In the genomic region with DNA sequence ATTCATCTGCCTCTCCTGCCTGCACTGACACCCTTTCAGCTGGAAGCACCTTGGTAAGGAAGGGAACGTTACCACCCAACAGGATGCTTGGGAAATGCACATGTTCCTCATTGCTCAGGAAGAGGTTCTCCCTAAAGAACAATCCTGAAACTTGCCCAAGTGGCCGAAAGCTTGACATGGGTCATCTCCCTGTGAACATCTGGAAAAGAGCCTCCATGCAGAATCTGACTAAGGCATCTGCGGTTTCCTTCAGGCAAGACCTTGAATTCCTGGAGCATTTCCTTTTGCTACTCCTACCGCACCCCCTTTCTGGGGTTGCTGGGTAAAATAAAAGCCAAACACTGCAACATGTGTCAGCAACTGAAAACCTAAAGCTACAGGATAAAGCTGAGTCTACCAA, we compare ENCODE assay signal across 16 cellular contexts.
DNase-seq lines count a peak whose midpoint lies in the region; ATAC-seq and TF ChIP-seq lines count a peak whose summit lies in the region.
"Had no signal": no experiment of that assay in that cellular context is flagged by ENCODE, and none has a peak within 500 bp of the region (broad histone marks: within the 10 kb centered on the region; RNA-seq: fewer than 3 reads in every experiment).

No MANE protein-coding gene starts in this region.

- no peaks in the 10 kb centered on the region for H3K36me3 ChIP-seq in heart left ventricle
- H3K36me3 ChIP-seq in IMR-90 (ENCODE audit: control insufficient read depth, insufficient read depth, low read length), result no peaks in the 10 kb centered on the region
- no peaks in the 10 kb centered on the region for H3K36me3 ChIP-seq in mucosa of descending colon (ENCODE audit: low read depth)
- H3K36me3 ChIP-seq: SJCRH30, transverse colon had no signal

- CTCF ChIA-PET in IMR-90 (lab: Yijun Ruan, JAX), result no interaction called here
- CTCF ChIA-PET in activated CD4-positive, alpha-beta T cell treated with anti-CD3 and anti-CD28 coated beads for 36 hours (lab: Charles Lee), result interaction anchor here (0.8 to 1.0 kb wide), 2 partner anchors 55 to 160 kb away, joined by 3 read pairs; no protein-coding TSS in a partner anchor

- no peak overlapping the region for H4K91ac ChIP-seq in IMR-90 (ENCODE audit: insufficient read depth, low read depth, low read length)

- H4K20me1 ChIP-seq in IMR-90 (ENCODE audit: insufficient read depth, low read length), result no peaks in the 10 kb centered on the region

- no peak overlapping the region for H2BK5ac ChIP-seq in IMR-90 (ENCODE audit: low read depth, low read length, poor library complexity, severe bottlenecking)

- H3K9ac ChIP-seq in IMR-90 (ENCODE audit: low read depth, low read length), result no peak overlapping the region

- in situ Hi-C loops in IMR-90 (cut with MboI; ENCODE audit: low sequenced_read_pairs), result no loop called here

- H3K18ac ChIP-seq in IMR-90 (ENCODE audit: low read depth, low read length), result no peak overlapping the region

- H3K9me1 ChIP-seq in IMR-90 (ENCODE audit: insufficient read depth, low read length), result no peaks in the 10 kb centered on the region

- peak overlapping the region; percentile 26 for H2AFZ ChIP-seq in IMR-90 (replicated peaks; ENCODE audit: low read length, poor library complexity)

- POLR2A ChIA-PET in IMR-90 (lab: Charles Lee; ENCODE audit: unreplicated experiment), result no interaction called here
- POLR2A ChIA-PET in activated CD4-positive, alpha-beta T cell treated with anti-CD3 and anti-CD28 coated beads for 36 hours (lab: Charles Lee), result no interaction called here

- no peak overlapping the region for H3K4me2 ChIP-seq in IMR-90 (ENCODE audit: low read depth, low read length)

- dilution Hi-C loops in IMR-90 (cut with HindIII; ENCODE audit: low sequenced_read_pairs, unreplicated experiment), result no loop called here

- ATAC-seq in heart left ventricle, result peak in 3 of 4 donors; percentile 51 to 89 (median 65)
- no peak for ATAC-seq in IMR-90 (ENCODE audit: low read depth)
- no peak for ATAC-seq in activated CD4-positive, alpha-beta T cell treated with anti-CD3 and anti-CD28 coated beads for 36 hours
- no peak for ATAC-seq in mucosa of descending colon
- ATAC-seq: GM12878; left colon; stimulated activated effector memory CD8-positive, alpha-beta T cell treated with anti-CD3 and anti-CD28 coated beads, Interleukin-12 subunit alpha, Interleukin-12 subunit beta, amount 100 ng/mL, for 72 hours had no signal

- peak overlapping the region; percentile 69; the same call in 1 of the 2 replicates for H2AK5ac ChIP-seq in IMR-90 (ENCODE audit: low read depth, low read length)

- H3K9me3 ChIP-seq in heart left ventricle (peaks cover 0 to 3% (median 0%) of the 10 kb centered on the region in 12 donors), IMR-90 (ENCODE audit: control insufficient read depth, insufficient read depth, low read length) (no peaks in the 10 kb centered on the region), mucosa of descending colon (no peaks in the 10 kb centered on the region)
- H3K9me3 ChIP-seq: SJCRH30, transverse colon had no signal

- no peak overlapping the region for H2AK9ac ChIP-seq in IMR-90 (replicated peaks; ENCODE audit: low read depth, low read length, poor library complexity)

- H3K4me3 ChIP-seq in heart left ventricle (no peak overlapping the region), IMR-90 (ENCODE audit: insufficient read depth, low read depth, low read length) (no peak overlapping the region), epithelial cell of esophagus (ENCODE audit: low read length) (no peak overlapping the region), coronary artery (no peak overlapping the region), mucosa of descending colon (no peak overlapping the region)
- H3K4me3 ChIP-seq: GM12878, SJCRH30, transverse colon had no signal

- H3K79me1 ChIP-seq in IMR-90 (ENCODE audit: low read depth in 1 of 2, low read length in 2 of 2), result no peaks in the 10 kb centered on the region

- no peaks in the 10 kb centered on the region for H3K9me3 Mint-ChIP-seq in activated CD4-positive, alpha-beta T cell treated with anti-CD3 and anti-CD28 coated beads for 36 hours (ENCODE audit: low read depth)
- H3K9me3 Mint-ChIP-seq: stimulated activated effector memory CD8-positive, alpha-beta T cell treated with anti-CD3 and anti-CD28 coated beads, Interleukin-12 subunit alpha, Interleukin-12 subunit beta, amount 100 ng/mL, for 72 hours had no signal

- H3K4me3 Mint-ChIP-seq in activated CD4-positive, alpha-beta T cell treated with anti-CD3 and anti-CD28 coated beads for 36 hours, result no peak overlapping the region
- H3K4me3 Mint-ChIP-seq: stimulated activated effector memory CD8-positive, alpha-beta T cell treated with anti-CD3 and anti-CD28 coated beads, Interleukin-12 subunit alpha, Interleukin-12 subunit beta, amount 100 ng/mL, for 72 hours had no signal

- H3K27me3 ChIP-seq in heart left ventricle (no peaks in the 10 kb centered on the region), IMR-90 (ENCODE audit: control insufficient read depth, insufficient read depth, low read length) (peaks cover 13% of the 10 kb centered on the region)
- H3K27me3 ChIP-seq: SJCRH30, transverse colon had no signal

- no TSS peak for BruUV-seq in IMR-90 (replicated peaks; lab: Mats Ljungman, UMichigan)

- no peaks in the 10 kb centered on the region for H3K36me3 Mint-ChIP-seq in activated CD4-positive, alpha-beta T cell treated with anti-CD3 and anti-CD28 coated beads for 36 hours (ENCODE audit: low read depth)
- H3K36me3 Mint-ChIP-seq: stimulated activated effector memory CD8-positive, alpha-beta T cell treated with anti-CD3 and anti-CD28 coated beads, Interleukin-12 subunit alpha, Interleukin-12 subunit beta, amount 100 ng/mL, for 72 hours had no signal

- H2BK20ac ChIP-seq in IMR-90 (ENCODE audit: low read depth, low read length), result no peak overlapping the region

- no peak overlapping the region for H3K27ac Mint-ChIP-seq in activated CD4-positive, alpha-beta T cell treated with anti-CD3 and anti-CD28 coated beads for 36 hours
- H3K27ac Mint-ChIP-seq: stimulated activated effector memory CD8-positive, alpha-beta T cell treated with anti-CD3 and anti-CD28 coated beads, Interleukin-12 subunit alpha, Interleukin-12 subunit beta, amount 100 ng/mL, for 72 hours had no signal

- H3K27ac ChIP-seq in heart left ventricle (peak overlapping the region in 9 of 12 donors; percentile 13 to 69 (median 48)), IMR-90 (ENCODE audit: insufficient read depth, low read length) (no peak overlapping the region), coronary artery (no peak overlapping the region)
- H3K27ac ChIP-seq: SJCRH30, transverse colon had no signal

- H3K23ac ChIP-seq in IMR-90 (ENCODE audit: low read depth, low read length), result no peak overlapping the region

- no peak overlapping the region; a peak in 1 of 4 replicates for H4K8ac ChIP-seq in IMR-90 (ENCODE audit: low read depth in 2 of 2, low read length in 2 of 2)

- DNase-seq in heart left ventricle (peak in 2 of 5 donors; percentile 31 to 34), cardiac septum (ENCODE audit: low spot score) (no peak), IMR-90 (peak; percentile 52), epithelial cell of esophagus (ENCODE audit: low read depth) (peak; percentile 16), stromal cell of bone marrow (ENCODE audit: low read depth) (peak; percentile 18), coronary artery (ENCODE audit: low spot score) (no peak), mucosa of descending colon (no peak)
- DNase-seq in activated CD4-positive, alpha-beta T cell treated with anti-CD3 and anti-CD28 coated beads for 36 hours, result no peak
- DNase-seq: activated naive CD4-positive, alpha-beta T cell treated with Interleukin-2 at 50 U/mL for 16 hours; left colon; NCI-H2081; NCI-H526; SJCRH30; transverse colon had no signal

- peak overlapping the region; percentile 32; the same call in 1 of the 2 replicates for H3K4ac ChIP-seq in IMR-90 (ENCODE audit: low read depth, low read length)

- TF ChIP-seq POLR2A in heart left ventricle (IDR thresholded peaks at IDR 0.05) (no peak), IMR-90 (IDR thresholded peaks at IDR 0.05; ENCODE audit: low read depth, low read length) (no peak)

- peak overlapping the region; percentile 21; the same call in 1 of the 2 replicates for H2BK120ac ChIP-seq in IMR-90 (ENCODE audit: low read depth, low read length)

- TF ChIP-seq CTCF in heart left ventricle (IDR thresholded peaks at IDR 0.05) (no peak), IMR-90 (conservative IDR thresholded peaks at IDR 0.05; ENCODE audit: low read depth, low read length) (no peak), epithelial cell of esophagus (IDR thresholded peaks at IDR 0.05; ENCODE audit: insufficient read depth, low read depth, low read length, missing control alignments) (no peak), coronary artery (IDR thresholded peaks at IDR 0.05) (no peak), mucosa of descending colon (IDR thresholded peaks at IDR 0.05) (no peak)

- no peak for TF ChIP-seq RAD21 in IMR-90 (IDR thresholded peaks at IDR 0.05; ENCODE audit: low read length)

- no peak overlapping the region for H4K5ac ChIP-seq in IMR-90 (ENCODE audit: low read depth, low read length)

- H3K4me1 ChIP-seq in heart left ventricle (peaks cover 0 to 15% (median 0%) of the 10 kb centered on the region in 12 donors), IMR-90 (ENCODE audit: control insufficient read depth, insufficient read depth, low read length) (no peaks in the 10 kb centered on the region; the same call in 1 of the 2 replicates), mucosa of descending colon (ENCODE audit: low read depth) (no peaks in the 10 kb centered on the region)
- H3K4me1 ChIP-seq: SJCRH30, transverse colon had no signal

- intact Hi-C loops in heart left ventricle (cut with DNase I) (loop anchor here in 3 of 10 donors (5.0 to 10.0 kb wide), 3 partner anchors 40 to 285 kb away; no protein-coding TSS in a partner anchor), cardiac septum (cut with DNase I) (no loop called here), IMR-90 (cut with micrococcal nuclease) (no loop called here), mucosa of descending colon (cut with DNase I, micrococcal nuclease) (no loop called here)
- intact Hi-C loops in activated CD4-positive, alpha-beta T cell treated with anti-CD3 and anti-CD28 coated beads for 36 hours (cut with DNase I, micrococcal nuclease), result no loop called here

- H2BK15ac ChIP-seq in IMR-90 (ENCODE audit: low read depth, low read length), result no peak overlapping the region

- peaks cover 57% of the 10 kb centered on the region for H3K4me1 Mint-ChIP-seq in activated CD4-positive, alpha-beta T cell treated with anti-CD3 and anti-CD28 coated beads for 36 hours

- H3K56ac ChIP-seq in IMR-90 (ENCODE audit: extremely low read depth, insufficient read depth, low read length), result no peak overlapping the region

- WGBS in heart left ventricle, 4 donors, result 53 to 75% (median 68%) methylated on average over 4 of the region's 4 CpGs
- 71% methylated on average over 1 of the region's 4 CpGs; no CpG with 5 or more reads in 1 of the 2 experiments for WGBS in IMR-90 (ENCODE audit: extremely low coverage in 2 of 2, insufficient read length in 1 of 2), 2 experiments

- 0 out of 2 replicates have a peak overlapping the region, but pooled peaks have one; percentile 55 for H3K14ac ChIP-seq in IMR-90 (replicated peaks; ENCODE audit: low read depth, low read length)

- no peaks in the 10 kb centered on the region for H3K27me3 Mint-ChIP-seq in activated CD4-positive, alpha-beta T cell treated with anti-CD3 and anti-CD28 coated beads for 36 hours

TF ChIP-seq in IMR-90, 13 proteins besides CTCF, POLR2A, EP300 and RAD21 (continues in another document):
- TF ChIP-seq NFE2L2 (IDR thresholded peaks at IDR 0.05; ENCODE audit: low read depth, low read length), result no peak

Comparison
In these comparisons a context has a peak if more than half of its experiments do, and no peak if none do; other contexts are left out.
1. ATAC-seq: peak in heart left ventricle (3 of 4); none in IMR-90 (single experiment), activated CD4-positive, alpha-beta T cell treated with anti-CD3 and anti-CD28 coated beads for 36 hours (single experiment) and mucosa of descending colon (single experiment).
2. DNase-seq: peak in IMR-90 (single experiment), epithelial cell of esophagus (single experiment) and stromal cell of bone marrow (single experiment); none in cardiac septum (single experiment), activated CD4-positive, alpha-beta T cell treated with anti-CD3 and anti-CD28 coated beads for 36 hours (single experiment), coronary artery (single experiment) and mucosa of descending colon (0 of 3).
3. H3K27ac ChIP-seq: peak in heart left ventricle (9 of 12); none in IMR-90 (single experiment) and coronary artery (0 of 2).